In genomic region chr1:13730301-13730700, GRCh38 we compare ENCODE assay signal across 12 cellular contexts. TPM values are rescaled to one million over a fixed set of nuclear protein-coding genes. Genes with fewer than 3 reads are reported as not detected.
DNase-seq lines count a peak whose midpoint lies in the region; ATAC-seq, FAIRE-seq and TF ChIP-seq lines count a peak whose summit lies in the region.
"Had no signal": no experiment of that assay in that cellular context is flagged by ENCODE, and none has a peak within 500 bp of the region (broad histone marks: within the 10 kb centered on the region; RNA-seq: fewer than 3 reads in every experiment).

No MANE protein-coding gene starts in this region.

- H3K9me3 Mint-ChIP-seq in activated CD8-positive, alpha-beta memory T cell treated with anti-CD3 and anti-CD28 coated beads, Interleukin-2, amount 10 ng/mL, durations not matched to agents 7 days and 5 days (ENCODE audit: low read depth) = no peaks in the 10 kb centered on the region
- H3K9me3 Mint-ChIP-seq in IgD-negative memory B cell = no peaks in the 10 kb centered on the region

- peak; percentile 9 for ATAC-seq in activated CD8-positive, alpha-beta memory T cell treated with anti-CD3 and anti-CD28 coated beads, Interleukin-2, amount 10 ng/mL, durations not matched to agents 7 days and 5 days
- ATAC-seq in HG03342 (IDR thresholded peaks at IDR 0.05; ENCODE audit: unreplicated experiment) (no peak), HepG2 (no peak), right cardiac atrium (no peak)
- ATAC-seq: A549, PC-3 had no signal

- no peak overlapping the region for H3K4me2 ChIP-seq in HepG2 (ENCODE audit: low read depth, low read length)
- H3K4me2 ChIP-seq: A549 had no signal

- TF ChIP-seq RAD21 in HepG2 (CRISPR knock-in tag; IDR thresholded peaks at IDR 0.05) = no peak

- no peak overlapping the region for H3K4me3 ChIP-seq in colonic mucosa
- no peak overlapping the region for H3K4me3 ChIP-seq in testis
- H3K4me3 ChIP-seq in HepG2 (replicated peaks in 1 of 3; ENCODE audit: insufficient read depth in 1 of 3, low read depth in 2 of 3, low read length in 3 of 3) = no peak overlapping the region
- no peak overlapping the region for H3K4me3 ChIP-seq in right cardiac atrium (ENCODE audit: low read length)
- H3K4me3 ChIP-seq: A549 had no signal

- WGBS in testis, 2 donors = 94 to 95% methylated on average over 1 of the region's 1 CpG
- 0% methylated on average over 1 of the region's 1 CpG for WGBS in HepG2 (ENCODE audit: low lambda C conversion rate)
- WGBS in right cardiac atrium = 72% methylated on average over 1 of the region's 1 CpG

- POLR2A ChIA-PET in HepG2 (lab: Yijun Ruan, JAX) = no interaction called here

- BruUV-seq in HepG2 (replicated peaks; lab: Mats Ljungman, UMichigan) = no TSS peak

- DNase-seq in activated CD8-positive, alpha-beta memory T cell treated with anti-CD3 and anti-CD28 coated beads, Interleukin-2, amount 10 ng/mL, durations not matched to agents 7 days and 5 days = peak; percentile 48
- no peak for DNase-seq in activated CD8-positive, alpha-beta memory T cell treated with anti-CD3 and anti-CD28 coated beads for 24 hours
- DNase-seq in colonic mucosa (no peak), testis (no peak), HepG2 (ENCODE audit: low spot score) (no peak), right cardiac atrium (no peak)
- DNase-seq: NCI-H1092, PC-3 had no signal

- intact Hi-C loops in colonic mucosa (cut with DNase I) (no loop called here), testis (cut with DNase I; ENCODE audit: low total_unique reads) (no loop called here), HepG2 (cut with micrococcal nuclease; ENCODE audit: unreplicated experiment) (no loop called here), right cardiac atrium (cut with DNase I) (no loop called here)

- TF ChIP-seq POLR2A in testis (IDR thresholded peaks at IDR 0.05) (no peak), HepG2 (IDR thresholded peaks at IDR 0.05; ENCODE audit: insufficient read depth in 1 of 2, low read depth in 2 of 2, low read length in 2 of 2) (no peak)

- no peaks in the 10 kb centered on the region for H4K20me1 ChIP-seq in HepG2 (ENCODE audit: insufficient read depth, low read length)

- H3K36me3 Mint-ChIP-seq in activated CD8-positive, alpha-beta memory T cell treated with anti-CD3 and anti-CD28 coated beads, Interleukin-2, amount 10 ng/mL, durations not matched to agents 7 days and 5 days = peaks cover 18% of the 10 kb centered on the region
- peaks cover 5% of the 10 kb centered on the region for H3K36me3 Mint-ChIP-seq in IgD-negative memory B cell

- H3K4me1 ChIP-seq in colonic mucosa = no peaks in the 10 kb centered on the region
- H3K4me1 ChIP-seq in testis = peaks cover 23% of the 10 kb centered on the region
- H3K4me1 ChIP-seq in HepG2 (ENCODE audit: insufficient read depth, low read length) = no peaks in the 10 kb centered on the region
- H3K4me1 ChIP-seq in right cardiac atrium (ENCODE audit: control insufficient read depth, insufficient read depth, low read length) = no peaks in the 10 kb centered on the region
- H3K4me1 ChIP-seq: A549 had no signal

- in situ Hi-C loops in HepG2 (cut with HindIII; ENCODE audit: extremely low pct_ligation_motif_present, low pct_unique_long_range_greater_than_20kb) = no loop called here

- no peak overlapping the region for H2AFZ ChIP-seq in HepG2 (ENCODE audit: low read length)

- H3K79me2 ChIP-seq in HepG2 (ENCODE audit: insufficient read depth, low read length) = no peaks in the 10 kb centered on the region

- H3K36me3 ChIP-seq in colonic mucosa (no peaks in the 10 kb centered on the region), testis (ENCODE audit: low read depth, missing control alignments) (no peaks in the 10 kb centered on the region), HepG2 (replicated peaks in 1 of 2; ENCODE audit: control insufficient read depth in 1 of 2, insufficient read depth in 2 of 2, low read length in 2 of 2) (no peaks in the 10 kb centered on the region)

- no peak for TF ChIP-seq EP300 in HepG2 (IDR thresholded peaks at IDR 0.05; ENCODE audit: low read depth in 2 of 2, low read length in 2 of 2)
- no peak for TF ChIP-seq EP300 in HepG2 (CRISPR knock-in tag; IDR thresholded peaks at IDR 0.05; ENCODE audit: borderline replicate concordance)

- H3K9me3 ChIP-seq in colonic mucosa (no peaks in the 10 kb centered on the region), testis (no peaks in the 10 kb centered on the region), HepG2 (ENCODE audit: low read length) (no peaks in the 10 kb centered on the region), right cardiac atrium (ENCODE audit: control insufficient read depth, low read length) (no peaks in the 10 kb centered on the region)
- H3K9me3 ChIP-seq: A549 had no signal

- H3K27me3 ChIP-seq in colonic mucosa (no peaks in the 10 kb centered on the region), testis (no peaks in the 10 kb centered on the region), HepG2 (ENCODE audit: control insufficient read depth in 1 of 2, insufficient read depth in 2 of 2, low read length in 2 of 2) (peaks cover 1 to 49% of the 10 kb centered on the region in 2 experiments; a peak in 4 of 5 replicates), right cardiac atrium (ENCODE audit: control insufficient read depth, insufficient read depth) (no peaks in the 10 kb centered on the region)

- H3K4me3 Mint-ChIP-seq in activated CD8-positive, alpha-beta memory T cell treated with anti-CD3 and anti-CD28 coated beads, Interleukin-2, amount 10 ng/mL, durations not matched to agents 7 days and 5 days = peak overlapping the region; percentile 83
- peak overlapping the region; percentile 77 to 89 (median 82) for H3K4me3 Mint-ChIP-seq in IgD-negative memory B cell

- peak overlapping the region; percentile 47 for H3K27ac ChIP-seq in colonic mucosa
- peak overlapping the region; percentile 39 to 76 for H3K27ac ChIP-seq in testis
- no peak overlapping the region for H3K27ac ChIP-seq in HepG2 (ENCODE audit: extremely low read length, insufficient read depth, low read length)
- no peak overlapping the region for H3K27ac ChIP-seq in right cardiac atrium (ENCODE audit: low read length)
- H3K27ac ChIP-seq: A549, VCaP had no signal

- TF ChIP-seq CTCF in colonic mucosa (IDR thresholded peaks at IDR 0.05) = no peak
- no peak for TF ChIP-seq CTCF in testis (IDR thresholded peaks at IDR 0.05)
- TF ChIP-seq CTCF in HepG2 (CRISPR knock-in tag; IDR thresholded peaks at IDR 0.05) = no peak

- no peak for FAIRE-seq in HepG2 (lab: Jason Lieb, UNC)
- FAIRE-seq: A549 had no signal

- peak overlapping the region; percentile 100 for H3K27ac Mint-ChIP-seq in activated CD8-positive, alpha-beta memory T cell treated with anti-CD3 and anti-CD28 coated beads, Interleukin-2, amount 10 ng/mL, durations not matched to agents 7 days and 5 days
- peak overlapping the region; percentile 93 to 99 (median 98) for H3K27ac Mint-ChIP-seq in IgD-negative memory B cell

- H3K4me1 Mint-ChIP-seq in activated CD8-positive, alpha-beta memory T cell treated with anti-CD3 and anti-CD28 coated beads, Interleukin-2, amount 10 ng/mL, durations not matched to agents 7 days and 5 days = peaks cover 73% of the 10 kb centered on the region
- peaks cover 64 to 87% (median 82%) of the 10 kb centered on the region in 3 donors for H3K4me1 Mint-ChIP-seq in IgD-negative memory B cell

- H3K27me3 Mint-ChIP-seq in activated CD8-positive, alpha-beta memory T cell treated with anti-CD3 and anti-CD28 coated beads, Interleukin-2, amount 10 ng/mL, durations not matched to agents 7 days and 5 days = no peaks in the 10 kb centered on the region
- H3K27me3 Mint-ChIP-seq in IgD-negative memory B cell = no peaks in the 10 kb centered on the region

- H3K9ac ChIP-seq in colonic mucosa (ENCODE audit: low read depth in 2 of 2, low read length in 2 of 2) = peak overlapping the region in 1 of 2 donors; percentile 6
- H3K9ac ChIP-seq in HepG2 (ENCODE audit: insufficient read depth, low read depth, low read length) = no peak overlapping the region

- CTCF ChIA-PET in activated CD8-positive, alpha-beta memory T cell treated with anti-CD3 and anti-CD28 coated beads, Interleukin-2, amount 10 ng/mL, durations not matched to agents 7 days and 5 days (lab: Charles Lee) = interaction anchor here (0.7 to 3.5 kb wide), 8 partner anchors 10 to 1822 kb away, joined by 3 to 15 read pairs (median 4); no protein-coding TSS in a partner anchor
- CTCF ChIA-PET in HepG2 (lab: Yijun Ruan, JAX; ENCODE audit: low intra/inter-chr PET ratio, low total read pairs) = no interaction called here

TF ChIP-seq in HepG2, 621 proteins besides CTCF, POLR2A, EP300 and RAD21 (continues in another document):
- no peak for TF ChIP-seq NBN (conservative IDR thresholded peaks at IDR 0.05)

RNA-seq across cellular contexts. Expression of gene PRDM2, which starts 30.3 kb away (rescaled TPM):
- 10 to 100 TPM; 55.0 to 58.5 TPM for total RNA-seq in activated CD8-positive, alpha-beta memory T cell treated with anti-CD3 and anti-CD28 coated beads, Interleukin-2, amount 10 ng/mL, durations not matched to agents 7 days and 5 days
- polyA plus RNA-seq in IgD-negative memory B cell (50.3 TPM), testis (ENCODE audit: insufficient read depth, low read depth, low replicate concordance) (43.5 TPM), HepG2 (2011; rRNA removed) (6.5 and 6.8 TPM in 2 replicates), right cardiac atrium (16.3 TPM)
- total RNA-seq in colonic mucosa (10 to 100 TPM; 29.3 to 30.0 TPM), testis (10 to 100 TPM; 55.5 to 75.1 TPM), HepG2 (2016; rRNA removed; fragmentation: Illumina TruSeq; extraction: Trizol) (3.6 and 4.0 TPM in 2 replicates), right cardiac atrium (10 to 100 TPM; 37.2 to 45.9 (median 39.5) TPM)
- total RNA-seq in HepG2 (2016; cell fraction: cytosol; rRNA removed; fragmentation: Illumina TruSeq; extraction: Trizol; ENCODE audit: low read depth) = 3.6 and 3.9 TPM in 2 replicates
- 4.0 and 4.3 TPM in 2 replicates for total RNA-seq in HepG2 (2016; cell fraction: insoluble cytoplasmic fraction; rRNA removed; fragmentation: Illumina TruSeq; extraction: Trizol)
- total RNA-seq in HepG2 (2016; cell fraction: membrane; rRNA removed; fragmentation: Illumina TruSeq; extraction: Trizol) = 3.9 and 4.8 TPM in 2 replicates
- total RNA-seq in HepG2 (2016; cell fraction: nucleus; rRNA removed; fragmentation: Illumina TruSeq; extraction: Trizol) = 7.4 and 9.1 TPM in 2 replicates
- 4.1 and 4.3 TPM in 2 replicates for polyA plus RNA-seq in HepG2 (2011; cell fraction: cytosol; rRNA removed)
- polyA plus RNA-seq in HepG2 (2011; cell fraction: nucleus; rRNA removed) = 13.7 and 17.1 TPM in 2 replicates
- polyA plus RNA-seq in HepG2 (2012) = 5.2 and 6.3 TPM in 2 replicates
- 1.1 and 1.3 TPM in 2 replicates for polyA plus RNA-seq in HepG2 (2016; cell fraction: cytosol; fragmentation: Illumina TruSeq; extraction: Trizol; ENCODE audit: low read depth)
- polyA plus RNA-seq in HepG2 (2016; cell fraction: insoluble cytoplasmic fraction; fragmentation: Illumina TruSeq; extraction: Trizol; ENCODE audit: low read depth) = 3.8 and 4.7 TPM in 2 replicates
- 1.6 and 2.2 TPM in 2 replicates for polyA plus RNA-seq in HepG2 (2016; cell fraction: membrane; fragmentation: Illumina TruSeq; extraction: Trizol; ENCODE audit: low read depth)
- polyA plus RNA-seq in HepG2 (2016; cell fraction: nucleus; fragmentation: Illumina TruSeq; extraction: Trizol; ENCODE audit: insufficient read depth, low read depth) = 14.2 and 19.0 TPM in 2 replicates
- 5.8 and 6.6 TPM in 2 replicates for polyA minus RNA-seq in HepG2 (2011; rRNA and poly(A)+ RNA removed; ENCODE audit: low replicate concordance)
- polyA minus RNA-seq in HepG2 (2011; cell fraction: cytosol; rRNA and poly(A)+ RNA removed) = 4.5 and 5.1 TPM in 2 replicates
- 22.0 and 25.0 TPM in 2 replicates for polyA minus RNA-seq in HepG2 (2011; cell fraction: nucleus; rRNA and poly(A)+ RNA removed)

Comparison
In these comparisons a context has a peak if more than half of its experiments do, and no peak if none do; other contexts are left out.
1. H3K27ac ChIP-seq: peak in colonic mucosa (single experiment) and testis (2 of 2); none in HepG2 (single experiment) and right cardiac atrium (single experiment).